ENCODE assay signal across 1 cellular context in the genomic region with DNA sequence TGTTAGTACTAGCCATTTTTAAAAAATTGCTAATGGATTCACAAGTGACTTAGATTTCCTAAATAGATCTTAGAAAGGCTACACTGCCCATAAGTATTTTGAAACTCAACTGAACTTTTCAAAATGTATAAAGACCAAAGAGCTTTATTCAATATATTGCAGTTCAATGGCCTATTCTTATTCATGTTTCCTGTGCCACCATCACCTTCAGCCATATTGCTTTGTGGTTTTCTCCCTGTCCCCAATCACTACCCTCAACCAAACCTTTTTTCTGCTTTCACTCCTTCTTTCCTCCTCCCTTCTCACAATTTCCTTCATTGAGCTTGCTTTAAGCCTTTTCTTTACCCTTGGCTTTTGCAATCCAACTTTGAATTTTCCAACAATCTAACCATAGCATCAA.
TF ChIP-seq lines count a peak whose summit lies in the region.

No MANE protein-coding gene starts in this region.

TF ChIP-seq in WTC11, 78 proteins besides CTCF, POLR2A, EP300 and RAD21:
- TF ChIP-seq, protein P1, sequence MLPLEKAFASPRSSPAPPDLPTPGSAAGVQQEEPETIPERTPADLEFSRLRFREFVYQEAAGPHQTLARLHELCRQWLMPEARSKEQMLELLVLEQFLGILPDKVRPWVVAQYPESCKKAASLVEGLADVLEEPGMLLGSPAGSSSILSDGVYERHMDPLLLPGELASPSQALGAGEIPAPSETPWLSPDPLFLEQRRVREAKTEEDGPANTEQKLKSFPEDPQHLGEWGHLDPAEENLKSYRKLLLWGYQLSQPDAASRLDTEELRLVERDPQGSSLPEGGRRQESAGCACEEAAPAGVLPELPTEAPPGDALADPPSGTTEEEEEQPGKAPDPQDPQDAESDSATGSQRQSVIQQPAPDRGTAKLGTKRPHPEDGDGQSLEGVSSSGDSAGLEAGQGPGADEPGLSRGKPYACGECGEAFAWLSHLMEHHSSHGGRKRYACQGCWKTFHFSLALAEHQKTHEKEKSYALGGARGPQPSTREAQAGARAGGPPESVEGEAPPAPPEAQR (CRISPR knock-in tag; IDR thresholded peaks at IDR 0.05): no peak
- TF ChIP-seq ZNF263 (CRISPR knock-in tag; IDR thresholded peaks at IDR 0.05; ENCODE audit: low read depth) (no peak), TEAD1 (CRISPR knock-in tag; IDR thresholded peaks at IDR 0.05) (no peak)
- TF ChIP-seq, protein P2, sequence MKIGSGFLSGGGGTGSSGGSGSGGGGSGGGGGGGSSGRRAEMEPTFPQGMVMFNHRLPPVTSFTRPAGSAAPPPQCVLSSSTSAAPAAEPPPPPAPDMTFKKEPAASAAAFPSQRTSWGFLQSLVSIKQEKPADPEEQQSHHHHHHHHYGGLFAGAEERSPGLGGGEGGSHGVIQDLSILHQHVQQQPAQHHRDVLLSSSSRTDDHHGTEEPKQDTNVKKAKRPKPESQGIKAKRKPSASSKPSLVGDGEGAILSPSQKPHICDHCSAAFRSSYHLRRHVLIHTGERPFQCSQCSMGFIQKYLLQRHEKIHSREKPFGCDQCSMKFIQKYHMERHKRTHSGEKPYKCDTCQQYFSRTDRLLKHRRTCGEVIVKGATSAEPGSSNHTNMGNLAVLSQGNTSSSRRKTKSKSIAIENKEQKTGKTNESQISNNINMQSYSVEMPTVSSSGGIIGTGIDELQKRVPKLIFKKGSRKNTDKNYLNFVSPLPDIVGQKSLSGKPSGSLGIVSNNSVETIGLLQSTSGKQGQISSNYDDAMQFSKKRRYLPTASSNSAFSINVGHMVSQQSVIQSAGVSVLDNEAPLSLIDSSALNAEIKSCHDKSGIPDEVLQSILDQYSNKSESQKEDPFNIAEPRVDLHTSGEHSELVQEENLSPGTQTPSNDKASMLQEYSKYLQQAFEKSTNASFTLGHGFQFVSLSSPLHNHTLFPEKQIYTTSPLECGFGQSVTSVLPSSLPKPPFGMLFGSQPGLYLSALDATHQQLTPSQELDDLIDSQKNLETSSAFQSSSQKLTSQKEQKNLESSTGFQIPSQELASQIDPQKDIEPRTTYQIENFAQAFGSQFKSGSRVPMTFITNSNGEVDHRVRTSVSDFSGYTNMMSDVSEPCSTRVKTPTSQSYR (CRISPR knock-in tag; IDR thresholded peaks at IDR 0.05): no peak
- TF ChIP-seq, protein P3, sequence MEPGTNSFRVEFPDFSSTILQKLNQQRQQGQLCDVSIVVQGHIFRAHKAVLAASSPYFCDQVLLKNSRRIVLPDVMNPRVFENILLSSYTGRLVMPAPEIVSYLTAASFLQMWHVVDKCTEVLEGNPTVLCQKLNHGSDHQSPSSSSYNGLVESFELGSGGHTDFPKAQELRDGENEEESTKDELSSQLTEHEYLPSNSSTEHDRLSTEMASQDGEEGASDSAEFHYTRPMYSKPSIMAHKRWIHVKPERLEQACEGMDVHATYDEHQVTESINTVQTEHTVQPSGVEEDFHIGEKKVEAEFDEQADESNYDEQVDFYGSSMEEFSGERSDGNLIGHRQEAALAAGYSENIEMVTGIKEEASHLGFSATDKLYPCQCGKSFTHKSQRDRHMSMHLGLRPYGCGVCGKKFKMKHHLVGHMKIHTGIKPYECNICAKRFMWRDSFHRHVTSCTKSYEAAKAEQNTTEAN (CRISPR knock-in tag; IDR thresholded peaks at IDR 0.05): no peak
- TF ChIP-seq, protein P4, sequence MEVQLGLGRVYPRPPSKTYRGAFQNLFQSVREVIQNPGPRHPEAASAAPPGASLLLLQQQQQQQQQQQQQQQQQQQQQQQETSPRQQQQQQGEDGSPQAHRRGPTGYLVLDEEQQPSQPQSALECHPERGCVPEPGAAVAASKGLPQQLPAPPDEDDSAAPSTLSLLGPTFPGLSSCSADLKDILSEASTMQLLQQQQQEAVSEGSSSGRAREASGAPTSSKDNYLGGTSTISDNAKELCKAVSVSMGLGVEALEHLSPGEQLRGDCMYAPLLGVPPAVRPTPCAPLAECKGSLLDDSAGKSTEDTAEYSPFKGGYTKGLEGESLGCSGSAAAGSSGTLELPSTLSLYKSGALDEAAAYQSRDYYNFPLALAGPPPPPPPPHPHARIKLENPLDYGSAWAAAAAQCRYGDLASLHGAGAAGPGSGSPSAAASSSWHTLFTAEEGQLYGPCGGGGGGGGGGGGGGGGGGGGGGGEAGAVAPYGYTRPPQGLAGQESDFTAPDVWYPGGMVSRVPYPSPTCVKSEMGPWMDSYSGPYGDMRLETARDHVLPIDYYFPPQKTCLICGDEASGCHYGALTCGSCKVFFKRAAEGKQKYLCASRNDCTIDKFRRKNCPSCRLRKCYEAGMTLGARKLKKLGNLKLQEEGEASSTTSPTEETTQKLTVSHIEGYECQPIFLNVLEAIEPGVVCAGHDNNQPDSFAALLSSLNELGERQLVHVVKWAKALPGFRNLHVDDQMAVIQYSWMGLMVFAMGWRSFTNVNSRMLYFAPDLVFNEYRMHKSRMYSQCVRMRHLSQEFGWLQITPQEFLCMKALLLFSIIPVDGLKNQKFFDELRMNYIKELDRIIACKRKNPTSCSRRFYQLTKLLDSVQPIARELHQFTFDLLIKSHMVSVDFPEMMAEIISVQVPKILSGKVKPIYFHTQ (CRISPR knock-in tag; IDR thresholded peaks at IDR 0.05): no peak
